ENCODE assay signal across 17 cellular contexts in the genomic region with DNA sequence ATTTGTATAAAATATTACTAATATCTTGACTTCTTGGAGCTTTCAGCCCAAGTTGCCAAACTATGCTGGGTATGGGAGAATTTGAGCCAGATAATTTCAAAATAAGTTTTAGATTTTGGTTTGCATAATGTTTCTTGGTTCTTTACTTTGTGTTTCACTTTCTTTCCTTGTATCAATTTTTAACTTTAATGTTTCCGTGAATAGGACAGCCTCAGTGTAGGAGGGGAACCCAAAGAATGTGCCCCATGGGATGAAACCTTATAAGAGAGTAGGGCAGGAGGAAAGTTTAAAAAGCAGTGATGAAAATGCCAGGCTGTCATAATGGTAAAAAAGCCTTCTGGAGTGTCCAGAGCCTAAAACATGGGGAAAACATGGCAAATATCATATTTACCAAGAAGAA.
DNase-seq lines count a peak whose midpoint lies in the region; ATAC-seq and TF ChIP-seq lines count a peak whose summit lies in the region.
"Had no signal": no experiment of that assay in that cellular context is flagged by ENCODE, and none has a peak within 500 bp of the region (broad histone marks: within the 10 kb centered on the region; RNA-seq: fewer than 3 reads in every experiment).

No MANE protein-coding gene starts in this region.

- no peak overlapping the region for H2BK5ac ChIP-seq in mesenchymal stem cell (ENCODE audit: low read depth, low read length, poor library complexity, severe bottlenecking)

- H3K36me3 Mint-ChIP-seq in CD8-positive, alpha-beta T cell, result no peaks in the 10 kb centered on the region
- H3K36me3 Mint-ChIP-seq: T-cell had no signal

- no peak overlapping the region for H3K4me3 ChIP-seq in CD8-positive, alpha-beta T cell (ENCODE audit: low read depth, low read length)
- no peak overlapping the region for H3K4me3 ChIP-seq in mesenchymal stem cell (ENCODE audit: insufficient read depth in 1 of 2, low read depth in 1 of 2, low read length in 2 of 2)
- H3K4me3 ChIP-seq: lung, skin epidermis had no signal

- POLR2A ChIA-PET in CD8-positive, alpha-beta T cell (lab: Charles Lee), result no interaction called here

- no peak overlapping the region for H3K9ac ChIP-seq in mesenchymal stem cell (ENCODE audit: low read length)

- DNase-seq in fibroblast of peridontal ligament (ENCODE audit: extremely low read depth), result peak; percentile 11
- no peak for DNase-seq in NCI-H2107 (lab: John Stamatoyannopoulos, UW)
- DNase-seq in CD8-positive, alpha-beta T cell, result no peak
- DNase-seq in HCEC 1CT, result no peak
- DNase-seq in mesenchymal stem cell, result no peak
- DNase-seq: activated CD4-positive, alpha-beta T cell treated with anti-CD3 and anti-CD28 coated beads for 36 hours; activated T-cell treated with anti-CD3 and anti-CD28 coated beads, Interleukin-2, amount 50 U/mL, for 4 hours; BE2C; H9; NCI-H1048; NCI-H446; T-cell had no signal

- no peak overlapping the region for H2AK5ac ChIP-seq in mesenchymal stem cell (ENCODE audit: low read length, severe bottlenecking)

- H3K79me1 ChIP-seq in mesenchymal stem cell (replicated peaks; ENCODE audit: low read length, poor library complexity, severe bottlenecking), result no peaks in the 10 kb centered on the region

- H3K27ac Mint-ChIP-seq in CD8-positive, alpha-beta T cell, result no peak overlapping the region
- H3K27ac Mint-ChIP-seq: activated CD4-positive, alpha-beta T cell treated with anti-CD3 and anti-CD28 coated beads for 36 hours; H9; T-cell had no signal

- no peaks in the 10 kb centered on the region for H3K9me3 Mint-ChIP-seq in CD8-positive, alpha-beta T cell
- H3K9me3 Mint-ChIP-seq: activated T-cell treated with anti-CD3 and anti-CD28 coated beads, Interleukin-2, amount 50 U/mL, for 4 hours; H9; T-cell had no signal

- H3K27me3 Mint-ChIP-seq in CD8-positive, alpha-beta T cell (ENCODE audit: low read depth), result no peaks in the 10 kb centered on the region

- no peak overlapping the region for H3K14ac ChIP-seq in mesenchymal stem cell (ENCODE audit: low read length in 2 of 2)

- H3K4me1 Mint-ChIP-seq in CD8-positive, alpha-beta T cell (ENCODE audit: low read depth), result no peaks in the 10 kb centered on the region
- H3K4me1 Mint-ChIP-seq: activated CD4-positive, alpha-beta T cell treated with anti-CD3 and anti-CD28 coated beads for 36 hours; T-cell had no signal

- CTCF ChIA-PET in CD8-positive, alpha-beta T cell (lab: Charles Lee), result no interaction called here

- H3K4me3 Mint-ChIP-seq in CD8-positive, alpha-beta T cell, result no peak overlapping the region
- H3K4me3 Mint-ChIP-seq: activated CD4-positive, alpha-beta T cell treated with anti-CD3 and anti-CD28 coated beads for 36 hours; activated T-cell treated with anti-CD3 and anti-CD28 coated beads, Interleukin-2, amount 50 U/mL, for 4 hours; H9; T-cell had no signal

- no peaks in the 10 kb centered on the region for H3K27me3 ChIP-seq in CD8-positive, alpha-beta T cell (ENCODE audit: insufficient read depth, low read length)
- H3K27me3 ChIP-seq in mesenchymal stem cell (ENCODE audit: control insufficient read depth in 1 of 2, insufficient read depth in 1 of 2, low read length in 2 of 2), result no peaks in the 10 kb centered on the region
- H3K27me3 ChIP-seq: BE2C had no signal

- 42% methylated on average over 1 of the region's 1 CpG for WGBS in mesenchymal stem cell

- no peaks in the 10 kb centered on the region for H3K36me3 ChIP-seq in CD8-positive, alpha-beta T cell (ENCODE audit: insufficient read depth, low read length)
- no peaks in the 10 kb centered on the region for H3K36me3 ChIP-seq in mesenchymal stem cell (ENCODE audit: control insufficient read depth in 1 of 2, insufficient read depth in 2 of 2, low read depth in 1 of 2, low read length in 2 of 2)
- H3K36me3 ChIP-seq: BE2C had no signal

- peak; percentile 54 for ATAC-seq in GM18907 (IDR thresholded peaks at IDR 0.05; ENCODE audit: unreplicated experiment)
- peak; percentile 39 for ATAC-seq in GM21723 (IDR thresholded peaks at IDR 0.05; ENCODE audit: unreplicated experiment)
- peak; percentile 58 for ATAC-seq in HG03159 (IDR thresholded peaks at IDR 0.05; ENCODE audit: unreplicated experiment)
- ATAC-seq in CD8-positive, alpha-beta T cell, result no peak
- ATAC-seq: activated CD4-positive, alpha-beta T cell treated with anti-CD3 and anti-CD28 coated beads for 36 hours; activated T-cell treated with anti-CD3 and anti-CD28 coated beads, Interleukin-2, amount 50 U/mL, for 4 hours; T-cell had no signal

- no peak overlapping the region for H3K18ac ChIP-seq in mesenchymal stem cell (ENCODE audit: low read depth in 1 of 2, low read length in 2 of 2)

- H3K23ac ChIP-seq in mesenchymal stem cell (ENCODE audit: low read length in 2 of 2), result no peak overlapping the region

- no peaks in the 10 kb centered on the region for H3K9me3 ChIP-seq in CD8-positive, alpha-beta T cell (ENCODE audit: low read length)
- no peaks in the 10 kb centered on the region for H3K9me3 ChIP-seq in mesenchymal stem cell (ENCODE audit: control insufficient read depth, low read length)
- H3K9me3 ChIP-seq: BE2C had no signal

- H2AFZ ChIP-seq in mesenchymal stem cell (ENCODE audit: low read depth, low read length), result no peak overlapping the region

- no peak overlapping the region for H4K8ac ChIP-seq in mesenchymal stem cell (ENCODE audit: low read length)

- H3K4me2 ChIP-seq in mesenchymal stem cell (ENCODE audit: low read length, poor library complexity, severe bottlenecking), result no peak overlapping the region

- H2BK120ac ChIP-seq in mesenchymal stem cell (ENCODE audit: low read depth, low read length), result no peak overlapping the region

- intact Hi-C loops in CD8-positive, alpha-beta T cell (cut with DNase I, micrococcal nuclease), result no loop called here

- no peak for TF ChIP-seq CTCF in CD8-positive, alpha-beta T cell (IDR thresholded peaks at IDR 0.05)

- no peak overlapping the region for H3K4ac ChIP-seq in mesenchymal stem cell (ENCODE audit: low read depth in 1 of 2, low read length in 2 of 2)

- H2BK15ac ChIP-seq in mesenchymal stem cell (ENCODE audit: low read depth, poor library complexity, severe bottlenecking), result no peak overlapping the region

- no peak overlapping the region for H4K91ac ChIP-seq in mesenchymal stem cell (ENCODE audit: low read length)

- no peaks in the 10 kb centered on the region for H3K4me1 ChIP-seq in CD8-positive, alpha-beta T cell (ENCODE audit: insufficient read depth, low read length)
- no peaks in the 10 kb centered on the region for H3K4me1 ChIP-seq in mesenchymal stem cell (ENCODE audit: control insufficient read depth, insufficient read depth, low read depth, low read length)
- H3K4me1 ChIP-seq: BE2C had no signal

- H3K27ac ChIP-seq in CD8-positive, alpha-beta T cell (ENCODE audit: low read depth, low read length), result no peak overlapping the region
- H3K27ac ChIP-seq in mesenchymal stem cell (ENCODE audit: low read length, poor library complexity, severe bottlenecking), result no peak overlapping the region
- H3K27ac ChIP-seq: skin epidermis had no signal

- no peak overlapping the region for H2BK12ac ChIP-seq in mesenchymal stem cell (ENCODE audit: low read length in 2 of 2)
